In genomic region chr19:3467437-3468198, GRCh38 we compare ENCODE assay signal across 18 cellular contexts. TPM values are rescaled to one million over a fixed set of nuclear protein-coding genes. Genes with fewer than 3 reads are reported as not detected.
DNase-seq lines count a peak whose midpoint lies in the region; ATAC-seq and TF ChIP-seq lines count a peak whose summit lies in the region.
"Had no signal": no experiment of that assay in that cellular context is flagged by ENCODE, and none has a peak within 500 bp of the region (broad histone marks: within the 10 kb centered on the region; RNA-seq: fewer than 3 reads in every experiment).

No MANE protein-coding gene starts in this region.

- H3K4me3 Mint-ChIP-seq in activated naive CD4-positive, alpha-beta T cell treated with anti-CD3 and anti-CD28 coated beads for 36 hours, result no peak overlapping the region
- H3K4me3 Mint-ChIP-seq: CD4-positive, alpha-beta memory T cell had no signal

- H3K27me3 ChIP-seq in dorsolateral prefrontal cortex, result no peaks in the 10 kb centered on the region
- H3K27me3 ChIP-seq in muscle layer of colon (ENCODE audit: control insufficient read depth in 1 of 2, insufficient read depth in 2 of 2, low read length in 2 of 2), result no peaks in the 10 kb centered on the region
- H3K27me3 ChIP-seq in vagina, result no peaks in the 10 kb centered on the region

- TF ChIP-seq CTCF in dorsolateral prefrontal cortex (IDR thresholded peaks at IDR 0.05 in 54 of 56, conservative IDR thresholded peaks at IDR 0.05 in 2 of 56; ENCODE audit: low read depth in 1 of 56, partially characterized antibody in 56 of 56) (no peak), vagina (IDR thresholded peaks at IDR 0.05) (no peak)

- no peak overlapping the region for H3K27ac Mint-ChIP-seq in activated naive CD4-positive, alpha-beta T cell treated with anti-CD3 and anti-CD28 coated beads for 36 hours
- H3K27ac Mint-ChIP-seq: CD4-positive, alpha-beta memory T cell had no signal

- CTCF ChIA-PET in activated naive CD4-positive, alpha-beta T cell treated with anti-CD3 and anti-CD28 coated beads for 36 hours (lab: Charles Lee), result no interaction called here

- H3K9me3 ChIP-seq in muscle layer of colon (ENCODE audit: low read length) (no peaks in the 10 kb centered on the region), vagina (no peaks in the 10 kb centered on the region)

- H3K4me1 ChIP-seq in muscle layer of colon (ENCODE audit: insufficient read depth, low read length) (peaks cover 29% of the 10 kb centered on the region), vagina (peaks cover 22% of the 10 kb centered on the region)

- peak; percentile 34 for DNase-seq in activated naive CD4-positive, alpha-beta T cell treated with anti-CD3 and anti-CD28 coated beads for 36 hours
- DNase-seq in activated naive CD4-positive, alpha-beta T cell treated with Interleukin-2 at 50 U/mL for 16 hours, result no peak
- no peak for DNase-seq in dorsolateral prefrontal cortex
- no peak for DNase-seq in vagina (ENCODE audit: extremely low spot score in 2 of 2)
- no peak for DNase-seq in HPDE6-E6E7 (ENCODE audit: extremely low spot score)
- DNase-seq in islet precursor cell, result no peak
- DNase-seq: CD4-positive, alpha-beta memory T cell; HCEC 1CT; NCI-H1436; NCI-H2029; NCI-H2171; NCI-H446 treated with DMSO at 0.1 percent for 48 hours; NCI-H774 had no signal

- peaks cover 6% of the 10 kb centered on the region for H3K9me3 Mint-ChIP-seq in activated naive CD4-positive, alpha-beta T cell treated with anti-CD3 and anti-CD28 coated beads for 36 hours

- H3K4me1 Mint-ChIP-seq in activated naive CD4-positive, alpha-beta T cell treated with anti-CD3 and anti-CD28 coated beads for 36 hours (ENCODE audit: low read depth), result no peaks in the 10 kb centered on the region

- ATAC-seq in GM19023 (IDR thresholded peaks at IDR 0.05; ENCODE audit: unreplicated experiment), result no peak
- ATAC-seq: Panc1 had no signal

- H3K27me3 Mint-ChIP-seq in activated naive CD4-positive, alpha-beta T cell treated with anti-CD3 and anti-CD28 coated beads for 36 hours (ENCODE audit: low read depth), result no peaks in the 10 kb centered on the region

- intact Hi-C loops in activated naive CD4-positive, alpha-beta T cell treated with anti-CD3 and anti-CD28 coated beads for 36 hours (cut with micrococcal nuclease), result no loop called here
- intact Hi-C loops in dorsolateral prefrontal cortex (cut with DNase I), result loop anchor here in 1 of 2 donors (5.0 kb wide), 1 partner anchor 35 kb away; no protein-coding TSS in a partner anchor
- intact Hi-C loops in vagina (cut with DNase I), result no loop called here

- peaks cover 3% of the 10 kb centered on the region for H3K36me3 ChIP-seq in muscle layer of colon (ENCODE audit: insufficient read depth, low read length)
- peaks cover 0 to 14% of the 10 kb centered on the region in 2 donors for H3K36me3 ChIP-seq in vagina

- TF ChIP-seq POLR2A in vagina (IDR thresholded peaks at IDR 0.05), result no peak

- peaks cover 4% of the 10 kb centered on the region for H3K36me3 Mint-ChIP-seq in activated naive CD4-positive, alpha-beta T cell treated with anti-CD3 and anti-CD28 coated beads for 36 hours (ENCODE audit: low read depth)

- H3K9ac ChIP-seq in muscle layer of colon (ENCODE audit: low read length), result no peak overlapping the region

- H3K4me3 ChIP-seq in dorsolateral prefrontal cortex, result no peak overlapping the region
- H3K4me3 ChIP-seq in muscle layer of colon (ENCODE audit: low read depth in 1 of 2, low read length in 2 of 2), result no peak overlapping the region
- H3K4me3 ChIP-seq in vagina, result no peak overlapping the region

- H3K27ac ChIP-seq in dorsolateral prefrontal cortex (peak overlapping the region in 41 of 59 donors; percentile 5 to 79 (median 65)), muscle layer of colon (ENCODE audit: low read depth, low read length) (peak overlapping the region; percentile 42), vagina (peak overlapping the region; percentile 68)
- H3K27ac ChIP-seq: HL-60 had no signal

RNA-seq across cellular contexts. Expression of gene SMIM24, which starts 12.7 kb away (rescaled TPM):
- total RNA-seq in activated naive CD4-positive, alpha-beta T cell treated with anti-CD3 and anti-CD28 coated beads for 36 hours, result under 1 TPM in 1 of 2 experiments, not detected in 1; 0.41 TPM
- 10 to 100 TPM in 4 of 120 experiments, 1 to 10 TPM in 112, under 1 TPM in 3, not detected in 1; 0.80 to 14.7 (median 4.2) TPM for total RNA-seq in dorsolateral prefrontal cortex
- total RNA-seq in vagina, result not detected
- total RNA-seq: A172; CD4-positive, alpha-beta memory T cell had no signal

RNA-seq across cellular contexts. Expression of gene SMIM44, which starts 15.6 kb away (rescaled TPM):
- not detected for total RNA-seq in activated naive CD4-positive, alpha-beta T cell treated with anti-CD3 and anti-CD28 coated beads for 36 hours
- total RNA-seq in dorsolateral prefrontal cortex, result 1 to 10 TPM in 2 of 120 experiments, not detected in 118; 1.4 to 1.6 TPM
- not detected for total RNA-seq in vagina
- total RNA-seq: A172; CD4-positive, alpha-beta memory T cell had no signal

RNA-seq across cellular contexts. Expression of gene DOHH, which starts 32.9 kb away (rescaled TPM):
- 10 to 100 TPM; 13.3 to 14.0 TPM for total RNA-seq in activated naive CD4-positive, alpha-beta T cell treated with anti-CD3 and anti-CD28 coated beads for 36 hours
- total RNA-seq in dorsolateral prefrontal cortex (10 to 100 TPM; 16.9 to 48.4 (median 26.1) TPM), vagina (15.0 TPM)

RNA-seq across cellular contexts. Expression of gene FZR1, which starts 38.5 kb away (rescaled TPM):
- total RNA-seq in activated naive CD4-positive, alpha-beta T cell treated with anti-CD3 and anti-CD28 coated beads for 36 hours, result 10 to 100 TPM; 40.3 to 46.3 TPM
- total RNA-seq in dorsolateral prefrontal cortex, result 10 to 100 TPM; 46.4 to 99.1 (median 71.7) TPM
- total RNA-seq in vagina, result 29.2 TPM
